Comparison of ENCODE assay signal across 11 cellular contexts in genomic region chr6:139308284-139308916, GRCh38. TPM values are rescaled to one million over a fixed set of nuclear protein-coding genes. Genes with fewer than 3 reads are reported as not detected.
DNase-seq lines count a peak whose midpoint lies in the region; ATAC-seq lines count a peak whose summit lies in the region.
"Had no signal": no experiment of that assay in that cellular context is flagged by ENCODE, and none has a peak within 500 bp of the region (broad histone marks: within the 10 kb centered on the region; RNA-seq: fewer than 3 reads in every experiment).

No MANE protein-coding gene starts in this region.

- CTCF ChIA-PET in naive thymus-derived CD4-positive, alpha-beta T cell (lab: Charles Lee): interaction anchor here (0.6 kb wide), 1 partner anchor 1976 kb away, joined by 3 read pairs; no protein-coding TSS in a partner anchor

- H3K27ac ChIP-seq in naive thymus-derived CD4-positive, alpha-beta T cell (ENCODE audit: low read depth, low read length): no peak overlapping the region
- H3K27ac ChIP-seq: HL-60, testis had no signal

- no peaks in the 10 kb centered on the region for H3K27me3 Mint-ChIP-seq in naive thymus-derived CD4-positive, alpha-beta T cell

- H3K36me3 Mint-ChIP-seq in naive thymus-derived CD4-positive, alpha-beta T cell: peaks cover 0 to 3% (median 0%) of the 10 kb centered on the region in 5 donors

- ATAC-seq in GM18909 (IDR thresholded peaks at IDR 0.05; ENCODE audit: poor library complexity, unreplicated experiment): peak; percentile 62
- ATAC-seq in HG02610 (IDR thresholded peaks at IDR 0.05; ENCODE audit: unreplicated experiment): peak; percentile 92
- peak; percentile 66 for ATAC-seq in naive thymus-derived CD4-positive, alpha-beta T cell

- H3K27me3 ChIP-seq in naive thymus-derived CD4-positive, alpha-beta T cell (ENCODE audit: control insufficient read depth in 2 of 2, insufficient read depth in 2 of 2, low read length in 2 of 2): no peaks in the 10 kb centered on the region
- H3K27me3 ChIP-seq: testis had no signal

- peak overlapping the region in 1 of 9 donors; percentile 4 for H3K27ac Mint-ChIP-seq in naive thymus-derived CD4-positive, alpha-beta T cell

- POLR2A ChIA-PET in naive thymus-derived CD4-positive, alpha-beta T cell (lab: Charles Lee): interaction anchor here (0.6 to 2.4 kb wide), 4 partner anchors 16 to 144 kb away, joined by 3 to 9 read pairs (median 4); partner anchors contain the start of genes CITED2 and TXLNB

- no peaks in the 10 kb centered on the region for H3K9me3 ChIP-seq in naive thymus-derived CD4-positive, alpha-beta T cell (ENCODE audit: control insufficient read depth in 2 of 3, low read length in 3 of 3)
- H3K9me3 ChIP-seq: testis had no signal

- H3K4me1 ChIP-seq in naive thymus-derived CD4-positive, alpha-beta T cell (ENCODE audit: control insufficient read depth in 2 of 2, insufficient read depth in 2 of 2, low read length in 2 of 2): no peaks in the 10 kb centered on the region
- H3K4me1 ChIP-seq: testis had no signal

- peaks cover 0 to 4% (median 0%) of the 10 kb centered on the region in 11 donors for H3K9me3 Mint-ChIP-seq in naive thymus-derived CD4-positive, alpha-beta T cell

- intact Hi-C loops in naive thymus-derived CD4-positive, alpha-beta T cell (cut with micrococcal nuclease): no loop called here

- no peak overlapping the region for H3K4me3 Mint-ChIP-seq in naive thymus-derived CD4-positive, alpha-beta T cell

- H3K4me1 Mint-ChIP-seq in naive thymus-derived CD4-positive, alpha-beta T cell: peaks cover 0 to 19% (median 16%) of the 10 kb centered on the region in 7 donors

- DNase-seq in NOMO-1 treated with dmso at 0.1 percent for 144 hours (lab: John Stamatoyannopoulos, UW; ENCODE audit: unreplicated experiment) (peak; percentile 10), NCI-H1694 (lab: John Stamatoyannopoulos, UW) (no peak), hepatic stellate cell (ENCODE audit: low spot score) (no peak), NCI-H2196 (lab: John Stamatoyannopoulos, UW; ENCODE audit: unreplicated experiment) (no peak)
- DNase-seq in naive thymus-derived CD4-positive, alpha-beta T cell: no peak
- DNase-seq: activated CD4-positive, CD25-positive, alpha-beta regulatory T cell treated with anti-CD3 and anti-CD28 coated beads, Interleukin-2, amount 50 U/mL, for 72 hours; testis had no signal

- no peaks in the 10 kb centered on the region for H3K36me3 ChIP-seq in naive thymus-derived CD4-positive, alpha-beta T cell (ENCODE audit: control insufficient read depth in 2 of 3, insufficient read depth in 3 of 3, low read length in 3 of 3)

- H3K4me3 ChIP-seq in naive thymus-derived CD4-positive, alpha-beta T cell (ENCODE audit: low read length): no peak overlapping the region
- H3K4me3 ChIP-seq: testis had no signal

RNA-seq across cellular contexts. Expression of gene TXLNB, which starts 16.6 kb away (rescaled TPM):
- 1 to 10 TPM in 1 of 5 experiments, under 1 TPM in 4; 0.29 to 1.1 (median 0.66) TPM for total RNA-seq in naive thymus-derived CD4-positive, alpha-beta T cell
- polyA plus RNA-seq in naive thymus-derived CD4-positive, alpha-beta T cell: under 1 TPM; 0.12 to 0.44 TPM
- total RNA-seq: NCI-H460 had no signal
